ENCODE assay signal across 19 cellular contexts in the genomic region with DNA sequence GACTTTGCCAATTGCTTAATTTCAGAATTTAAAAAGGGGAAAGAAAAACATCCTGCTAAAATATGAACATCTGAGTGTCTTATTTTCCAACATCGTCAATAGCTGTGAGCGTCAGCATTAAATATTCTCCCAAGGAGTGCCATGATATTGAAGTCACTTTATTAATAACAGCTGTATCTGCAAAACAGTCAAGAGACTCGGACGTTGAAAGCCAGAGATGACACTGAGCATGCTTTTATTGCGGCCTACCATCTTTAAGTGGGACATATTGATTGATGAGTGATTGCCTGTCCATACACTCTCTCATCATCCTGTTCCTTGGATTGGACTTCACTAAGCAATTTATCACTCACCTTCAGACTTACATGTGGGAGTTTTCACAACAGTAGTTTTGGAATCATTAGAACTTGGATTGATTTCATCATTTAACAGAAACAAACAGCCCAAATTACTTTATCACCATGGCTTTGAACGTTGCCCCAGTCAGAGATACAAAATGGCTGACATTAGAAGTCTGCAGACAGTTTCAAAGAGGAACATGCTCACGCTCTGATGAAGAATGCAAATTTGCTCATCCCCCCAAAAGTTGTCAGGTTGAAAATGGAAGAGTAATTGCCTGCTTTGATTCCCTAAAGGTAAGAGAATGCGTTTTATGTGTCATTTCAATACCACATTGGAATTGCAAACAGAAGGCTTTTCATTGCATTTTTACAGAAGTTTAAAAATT. TPM values are rescaled to one million over a fixed set of nuclear protein-coding genes. Genes with fewer than 3 reads are reported as not detected.
DNase-seq lines count a peak whose midpoint lies in the region; ATAC-seq, FAIRE-seq and TF ChIP-seq lines count a peak whose summit lies in the region.
"Had no signal": no experiment of that assay in that cellular context is flagged by ENCODE, and none has a peak within 500 bp of the region (broad histone marks: within the 10 kb centered on the region; RNA-seq: fewer than 3 reads in every experiment).

No MANE protein-coding gene starts in this region.

- H3K4me2 ChIP-seq in SK-N-SH (peak overlapping the region; percentile 70; the same call in 1 of the 2 replicates), skeletal muscle satellite cell (ENCODE audit: low read length) (peak overlapping the region; percentile 18)
- H3K4me2 ChIP-seq: KMS-11 had no signal

- no peak for TF ChIP-seq RAD21 in SK-N-SH (IDR thresholded peaks at IDR 0.05; ENCODE audit: low read length)

- H3K4me3 ChIP-seq in SK-N-SH (ENCODE audit: low read depth in 2 of 2, low read length in 1 of 2): no peak overlapping the region
- H3K4me3 ChIP-seq in fibroblast of mammary gland (ENCODE audit: control insufficient read depth, low read depth, low read length): no peak overlapping the region
- H3K4me3 ChIP-seq in skeletal muscle satellite cell (ENCODE audit: low read length): no peak overlapping the region
- H3K4me3 ChIP-seq: cardiac muscle cell, lung, spleen had no signal

- H3K27ac ChIP-seq in SK-N-SH (ENCODE audit: low read depth in 2 of 2, low read length in 1 of 2): peak overlapping the region; percentile 90 to 98
- H3K27ac ChIP-seq: cardiac muscle cell, KMS-11 had no signal

- TF ChIP-seq POLR2A in GM12891 (IDR thresholded peaks at IDR 0.05; ENCODE audit: low read depth, low read length): no peak

- no peaks in the 10 kb centered on the region for H4K20me1 ChIP-seq in SK-N-SH (ENCODE audit: insufficient read depth)

- no peaks in the 10 kb centered on the region for H3K27me3 ChIP-seq in SK-N-SH (ENCODE audit: insufficient read depth)
- H3K27me3 ChIP-seq in skeletal muscle satellite cell (ENCODE audit: control insufficient read depth, insufficient read depth, low read length): no peaks in the 10 kb centered on the region
- H3K27me3 ChIP-seq: cardiac muscle cell, spleen had no signal

- peak; percentile 40 for FAIRE-seq in GM12891 (lab: Jason Lieb, UNC)
- FAIRE-seq: TTC549 had no signal

- 58% methylated on average over 8 of the region's 8 CpGs for WGBS in SK-N-SH (ENCODE audit: low lambda C conversion rate)

- no peaks in the 10 kb centered on the region for H3K9me2 ChIP-seq in SK-N-SH

- POLR2A ChIA-PET in SK-N-SH (lab: Yijun Ruan, JAX): no interaction called here

- no peaks in the 10 kb centered on the region for H3K9me3 ChIP-seq in SK-N-SH
- no peaks in the 10 kb centered on the region for H3K9me3 ChIP-seq in skeletal muscle satellite cell (replicated peaks; ENCODE audit: low read length)
- H3K9me3 ChIP-seq: spleen had no signal

- CTCF ChIA-PET in SK-N-SH (lab: Yijun Ruan, JAX): no interaction called here

- TF ChIP-seq CTCF in SK-N-SH (IDR thresholded peaks at IDR 0.05) (no peak), fibroblast of mammary gland (conservative IDR thresholded peaks at IDR 0.05; ENCODE audit: control insufficient read depth, insufficient read depth, low read depth, low read length) (no peak)

- H3K4me1 ChIP-seq in SK-N-SH (ENCODE audit: control insufficient read depth in 1 of 2, insufficient read depth in 2 of 2, low read depth in 1 of 2, low read length in 1 of 2): peaks cover 9 to 70% of the 10 kb centered on the region in 2 experiments
- H3K4me1 ChIP-seq in skeletal muscle satellite cell (ENCODE audit: control insufficient read depth, insufficient read depth, low read length): peaks cover 70% of the 10 kb centered on the region

- TF ChIP-seq EP300 in SK-N-SH (IDR thresholded peaks at IDR 0.05; ENCODE audit: borderline replicate concordance in 1 of 2, low read depth in 1 of 2, low read length in 1 of 2): peak in 1 of 2 experiments; percentile 4; a peak in 1 of 4 replicates

- H2AFZ ChIP-seq in SK-N-SH (ENCODE audit: low read depth): no peak overlapping the region

- peaks cover 88% of the 10 kb centered on the region for H3K79me2 ChIP-seq in SK-N-SH (ENCODE audit: insufficient read depth)

- peak overlapping the region; percentile 70; the same call in 1 of the 2 replicates for H3K9ac ChIP-seq in SK-N-SH
- H3K9ac ChIP-seq in skeletal muscle satellite cell (ENCODE audit: low read depth, low read length): no peak overlapping the region
- H3K9ac ChIP-seq: KMS-11 had no signal

- H3F3A ChIP-seq in SK-N-SH (replicated peaks; ENCODE audit: insufficient read depth): peaks cover 83% of the 10 kb centered on the region

- H3K36me3 ChIP-seq in SK-N-SH (replicated peaks in 1 of 2; ENCODE audit: control insufficient read depth in 1 of 2, insufficient read depth in 2 of 2, low read length in 1 of 2) (peaks cover 23 to 42% of the 10 kb centered on the region in 2 experiments), skeletal muscle satellite cell (ENCODE audit: insufficient read depth, low read length) (no peaks in the 10 kb centered on the region)

- no peak for ATAC-seq in HG03095 (IDR thresholded peaks at IDR 0.05; ENCODE audit: unreplicated experiment)

- DNase-seq in GM12891 (ENCODE audit: insufficient read length, low spot score) (no peak), SK-N-SH (no peak), fibroblast of mammary gland (ENCODE audit: low read depth) (peak; percentile 82), NCI-H345 treated with DMSO at 0.1 percent for 48 hours (lab: John Stamatoyannopoulos, UW; ENCODE audit: unreplicated experiment) (no peak), NCI-H1048 (lab: John Stamatoyannopoulos, UW) (no peak), activated gamma-delta T cell (lab: John Stamatoyannopoulos, UW) (no peak)
- DNase-seq: activated effector memory CD4-positive, alpha-beta T cell treated with anti-CD3 and anti-CD28 coated beads, Interleukin-2, amount 50 U/mL, for 16 hours; AML-193; DMS153; hippocampal formation; NCI-H187 treated with DMSO at 0.1 percent for 48 hours; spleen; trophoblast cell had no signal

TF ChIP-seq in GM12891, 5 proteins besides CTCF, POLR2A, EP300 and RAD21:
- TF ChIP-seq POU2F2 (IDR thresholded peaks at IDR 0.05; ENCODE audit: low read depth, low read length): peak; percentile 80
- TF ChIP-seq SPI1 (IDR thresholded peaks at IDR 0.05; ENCODE audit: low read depth, low read length): 0 out of 2 replicates have a peak, but pooled peaks have one; percentile 2
- TF ChIP-seq PAX5 (IDR thresholded peaks at IDR 0.05; ENCODE audit: insufficient read depth, low read length, severe bottlenecking): no peak
- TF ChIP-seq TAF1 (IDR thresholded peaks at IDR 0.05; ENCODE audit: low read depth, low read length): no peak
- no peak for TF ChIP-seq POLR2AphosphoS5 (IDR thresholded peaks at IDR 0.05; ENCODE audit: low read depth, low read length)
TF ChIP-seq in GM12891: peak in this region for 2.

TF ChIP-seq in SK-N-SH, 30 proteins besides CTCF, POLR2A, EP300 and RAD21:
- TF ChIP-seq PBX3 (IDR thresholded peaks at IDR 0.05) (peak; percentile 75), YY1 (IDR thresholded peaks at IDR 0.05; ENCODE audit: low read depth) (0 out of 2 replicates have a peak, but pooled peaks have one; percentile 12), TCF12 (IDR thresholded peaks at IDR 0.05) (peak; percentile 75), POLR2AphosphoS5 (IDR thresholded peaks at IDR 0.05; ENCODE audit: low read depth, low read length) (no peak)
TF ChIP-seq in SK-N-SH: peak in this region for 3.

RNA-seq across cellular contexts. Expression of gene MBNL2, which starts 53.8 kb away (rescaled TPM):
- 1.7 TPM for polyA plus RNA-seq in GM12891 (2012; ENCODE audit: low read depth, missing spikeins)
- 24.5 and 27.9 TPM in 2 replicates for polyA plus RNA-seq in SK-N-SH (2012; rRNA removed)
- 38.4 and 46.6 TPM in 2 replicates for polyA plus RNA-seq in SK-N-SH (2012; cell fraction: cytosol; rRNA removed)
- polyA plus RNA-seq in SK-N-SH (2012; cell fraction: nucleus; rRNA removed): 21.4 and 39.6 TPM in 2 replicates
- total RNA-seq in skeletal muscle satellite cell (2012; rRNA removed): 28.6 and 29.7 TPM in 2 replicates
